ENCODE assay signal across 20 cellular contexts in the genomic region with DNA sequence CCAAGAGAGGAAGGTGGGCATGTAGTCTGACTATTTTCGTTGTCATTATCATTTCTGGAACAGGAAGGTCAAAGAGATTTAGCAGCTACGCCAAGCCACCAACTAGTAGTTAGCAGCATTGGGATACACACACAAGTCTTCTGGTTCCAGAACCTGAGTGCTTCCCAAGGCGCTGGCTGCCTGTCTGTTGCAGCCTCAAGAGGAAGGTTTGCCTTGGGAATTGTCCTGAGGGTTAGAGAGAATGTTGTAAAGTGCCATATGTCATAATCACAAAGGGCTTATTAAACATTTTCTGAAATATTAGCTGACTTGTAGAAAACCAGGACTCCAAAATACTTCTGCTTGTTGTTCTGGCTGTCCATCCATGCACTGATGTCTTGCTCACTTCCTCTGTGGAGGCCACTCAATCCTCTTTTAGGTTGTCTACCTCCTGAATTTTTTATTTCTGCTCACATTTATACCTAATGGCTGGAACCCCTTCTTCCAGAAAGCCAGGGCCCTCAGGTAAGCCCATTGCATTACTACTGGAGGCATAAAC.
"Had no signal": no experiment of that assay in that cellular context is flagged by ENCODE, and none has a peak within 500 bp of the region (broad histone marks: within the 10 kb centered on the region; RNA-seq: fewer than 3 reads in every experiment).

No MANE protein-coding gene starts in this region.

- DNase-seq: activated CD4-positive, alpha-beta T cell treated with anti-CD3 and anti-CD28 coated beads for 36 hours; activated CD4-positive, alpha-beta T cell treated with anti-CD3 and anti-CD28 coated beads, Interleukin-2, amount 50 U/mL, for 48 hours; activated naive CD4-positive, alpha-beta T cell; activated naive CD8-positive, alpha-beta T cell treated with anti-CD3 and anti-CD28 coated beads for 36 hours; anterior cingulate cortex; brain microvascular endothelial cell; colonic mucosa; foreskin keratinocyte; mesendoderm; natural killer cell; nucleus accumbens; posterior cingulate gyrus; small intestine; stimulated activated CD4-positive, alpha-beta T cell treated with anti-CD3 and anti-CD28 coated beads, Interleukin-15, amount 100 ng/mL, for 24 hours; stimulated activated CD4-positive, alpha-beta T cell treated with anti-CD3 and anti-CD28 coated beads, Interleukin-4, amount 100 ng/mL, for 1 hour; stimulated activated naive CD8-positive, alpha-beta T cell treated with anti-CD3 and anti-CD28 coated beads, Interleukin-15, amount 100 ng/mL, for 72 hours; transverse colon had no signal

- ATAC-seq: activated CD4-positive, alpha-beta T cell treated with anti-CD3 and anti-CD28 coated beads for 36 hours; natural killer cell; stimulated activated naive CD8-positive, alpha-beta T cell treated with anti-CD3 and anti-CD28 coated beads, Interleukin-15, amount 100 ng/mL, for 72 hours had no signal

- H3K36me3 ChIP-seq: colonic mucosa had no signal

- H3K27ac ChIP-seq: brain microvascular endothelial cell, colonic mucosa, suprapubic skin, vagina had no signal

- FAIRE-seq: small intestine, TTC549 had no signal

- H3K27me3 ChIP-seq: brain microvascular endothelial cell, colonic mucosa, foreskin keratinocyte, suprapubic skin, transverse colon, vagina had no signal

- H3K4me1 ChIP-seq: colonic mucosa, foreskin keratinocyte, suprapubic skin, transverse colon, vagina had no signal

- H3K9me3 ChIP-seq: colonic mucosa, suprapubic skin, transverse colon, vagina had no signal

- H3K4me3 ChIP-seq: colonic mucosa, suprapubic skin, transverse colon, vagina had no signal
